ENCODE assay signal across 8 cellular contexts in genomic region chr6:134436950-134437349, GRCh38.
DNase-seq lines count a peak whose midpoint lies in the region; ATAC-seq and TF ChIP-seq lines count a peak whose summit lies in the region.
"Had no signal": no experiment of that assay in that cellular context is flagged by ENCODE, and none has a peak within 500 bp of the region (broad histone marks: within the 10 kb centered on the region; RNA-seq: fewer than 3 reads in every experiment).

No MANE protein-coding gene starts in this region.

- H3K9ac ChIP-seq in OCI-LY3 (ENCODE audit: low read length) = peak overlapping the region; percentile 58

- H3K4me1 ChIP-seq in OCI-LY3 (ENCODE audit: low read length) (peaks cover 31% of the 10 kb centered on the region), A673 (ENCODE audit: insufficient read depth, low read length, poor library complexity, severe bottlenecking) (no peaks in the 10 kb centered on the region)

- H4K20me1 ChIP-seq in OCI-LY3 (ENCODE audit: insufficient read depth, low read length) = no peaks in the 10 kb centered on the region

- H3K36me3 Mint-ChIP-seq in stimulated activated memory B cell treated with anti-CD40 and anti-IgM and Interleukin-4, amounts not matched to agents 10 μg/mL and 1 μg/mL and 100 μg/mL, for 72 hours = no peaks in the 10 kb centered on the region

- intact Hi-C loops in A673 (cut with micrococcal nuclease; ENCODE audit: unreplicated experiment) = no loop called here

- H3K9me3 ChIP-seq in OCI-LY3 (ENCODE audit: insufficient read depth, low read length) (no peaks in the 10 kb centered on the region), A673 (ENCODE audit: low read depth, low read length, poor library complexity, severe bottlenecking) (no peaks in the 10 kb centered on the region)

- ATAC-seq in GM21717 (IDR thresholded peaks at IDR 0.05; ENCODE audit: unreplicated experiment) = peak; percentile 38
- ATAC-seq in stimulated activated memory B cell treated with anti-CD40 and anti-IgM and Interleukin-4, amounts not matched to agents 10 μg/mL and 1 μg/mL and 100 μg/mL, for 72 hours = no peak

- H3K4me3 Mint-ChIP-seq in stimulated activated memory B cell treated with anti-CD40 and anti-IgM and Interleukin-4, amounts not matched to agents 10 μg/mL and 1 μg/mL and 100 μg/mL, for 72 hours = peak overlapping the region; percentile 64

- CTCF ChIA-PET in A673 (lab: Charles Lee) = no interaction called here

- H3K4me3 ChIP-seq in OCI-LY3 (ENCODE audit: low read length) = peak overlapping the region; percentile 70
- no peak overlapping the region for H3K4me3 ChIP-seq in A673 (ENCODE audit: low read depth, low read length, poor library complexity, severe bottlenecking)

- no peaks in the 10 kb centered on the region for H3K27me3 Mint-ChIP-seq in stimulated activated memory B cell treated with anti-CD40 and anti-IgM and Interleukin-4, amounts not matched to agents 10 μg/mL and 1 μg/mL and 100 μg/mL, for 72 hours

- no peak for TF ChIP-seq CTCF in OCI-LY3 (IDR thresholded peaks at IDR 0.05; ENCODE audit: low read depth, low read length)
- no peak for TF ChIP-seq CTCF in A673 (conservative IDR thresholded peaks at IDR 0.05; ENCODE audit: low read depth, low read length)

- BruUV-seq in A673 (replicated peaks; lab: Mats Ljungman, UMichigan) = no TSS peak

- POLR2A ChIA-PET in A673 (lab: Charles Lee; ENCODE audit: low non-redundant PET) = no interaction called here

- peak overlapping the region; percentile 88 for H3K4me2 ChIP-seq in OCI-LY3 (ENCODE audit: low read length)

- H3K27ac ChIP-seq in OCI-LY3 (ENCODE audit: low read length) = peak overlapping the region; percentile 56
- H3K27ac ChIP-seq in epithelial cell of prostate = peak overlapping the region; percentile 88
- no peak overlapping the region for H3K27ac ChIP-seq in A673 (ENCODE audit: low read depth, low read length, poor library complexity, severe bottlenecking)
- H3K27ac ChIP-seq: VCaP had no signal

- H3K4me1 Mint-ChIP-seq in stimulated activated memory B cell treated with anti-CD40 and anti-IgM and Interleukin-4, amounts not matched to agents 10 μg/mL and 1 μg/mL and 100 μg/mL, for 72 hours = peaks cover 26% of the 10 kb centered on the region

- no peaks in the 10 kb centered on the region for H3K79me2 ChIP-seq in OCI-LY3 (ENCODE audit: low read length)

- H3K27me3 ChIP-seq in OCI-LY3 (ENCODE audit: low read depth, low read length) (no peaks in the 10 kb centered on the region), A673 (replicated peaks; ENCODE audit: insufficient read depth, low read depth, low read length, poor library complexity) (no peaks in the 10 kb centered on the region)

- H3K9me3 Mint-ChIP-seq in stimulated activated memory B cell treated with anti-CD40 and anti-IgM and Interleukin-4, amounts not matched to agents 10 μg/mL and 1 μg/mL and 100 μg/mL, for 72 hours = no peaks in the 10 kb centered on the region

- H2AFZ ChIP-seq in OCI-LY3 (ENCODE audit: low read depth, low read length) = no peak overlapping the region

- H3K27ac Mint-ChIP-seq in stimulated activated memory B cell treated with anti-CD40 and anti-IgM and Interleukin-4, amounts not matched to agents 10 μg/mL and 1 μg/mL and 100 μg/mL, for 72 hours = peak overlapping the region; percentile 74

- DNase-seq in epithelial cell of prostate (ENCODE audit: low read depth, low spot score) = no peak
- DNase-seq in GM19238 (ENCODE audit: insufficient read length, low spot score) = no peak
- no peak for DNase-seq in A673 (ENCODE audit: low spot score)
- no peak for DNase-seq in effector CD8-positive, alpha-beta T cell (lab: John Stamatoyannopoulos, UW)

- no peaks in the 10 kb centered on the region for H3K36me3 ChIP-seq in OCI-LY3 (replicated peaks; ENCODE audit: low read depth, low read length)
- no peaks in the 10 kb centered on the region for H3K36me3 ChIP-seq in A673 (ENCODE audit: insufficient read depth, low read length, poor library complexity, severe bottlenecking)
